In the genomic region with DNA sequence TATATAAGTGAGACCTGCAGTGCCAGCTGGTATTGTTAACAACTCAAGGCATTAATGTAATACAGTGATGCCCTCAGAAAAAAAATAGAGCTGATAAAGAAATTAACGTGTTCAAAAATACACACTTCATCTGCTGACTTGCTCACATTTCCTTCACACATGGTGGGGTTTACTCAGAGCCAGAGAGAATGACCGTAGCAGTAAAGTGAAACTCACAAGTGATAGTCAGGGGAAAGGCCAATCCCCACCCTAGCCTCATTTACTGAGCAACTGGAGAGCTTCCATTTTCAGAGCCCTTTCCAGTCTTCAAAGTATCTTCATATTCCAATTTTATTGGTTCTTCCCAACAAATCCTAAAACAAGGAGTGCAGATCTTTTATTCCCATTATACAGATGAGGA, we compare ENCODE assay signal across 25 cellular contexts.
DNase-seq lines count a peak whose midpoint lies in the region; ATAC-seq and TF ChIP-seq lines count a peak whose summit lies in the region.
"Had no signal": no experiment of that assay in that cellular context is flagged by ENCODE, and none has a peak within 500 bp of the region (broad histone marks: within the 10 kb centered on the region; RNA-seq: fewer than 3 reads in every experiment).

No MANE protein-coding gene starts in this region.

- H3K27me3 Mint-ChIP-seq in stimulated activated memory B cell treated with anti-CD40 and anti-IgM and Interleukin-4, amounts not matched to agents 10 μg/mL and 1 μg/mL and 100 μg/mL, for 72 hours = peaks cover 9% of the 10 kb centered on the region
- H3K27me3 Mint-ChIP-seq: activated CD4-positive, alpha-beta memory T cell treated with anti-CD3 and anti-CD28 coated beads for 36 hours; activated naive CD4-positive, alpha-beta T cell treated with anti-CD3 and anti-CD28 coated beads, Interleukin-2, amount 10 ng/mL, durations not matched to agents 7 days and 5 days; CD4-positive, alpha-beta memory T cell had no signal

- CTCF ChIA-PET in A673 (lab: Charles Lee) = no interaction called here

- intact Hi-C loops in A673 (cut with micrococcal nuclease; ENCODE audit: unreplicated experiment) = no loop called here
- intact Hi-C loops in dorsolateral prefrontal cortex (cut with DNase I) = no loop called here

- no TSS peak for BruUV-seq in A673 (replicated peaks; lab: Mats Ljungman, UMichigan)

- H3K27ac ChIP-seq in A673 (ENCODE audit: low read depth, low read length, poor library complexity, severe bottlenecking) (no peak overlapping the region), dorsolateral prefrontal cortex (no peak overlapping the region)
- H3K27ac ChIP-seq: A549 had no signal

- H3K4me1 ChIP-seq in A673 (ENCODE audit: insufficient read depth, low read length, poor library complexity, severe bottlenecking) = no peaks in the 10 kb centered on the region
- H3K4me1 ChIP-seq: A549, HAP-1 had no signal

- no peak overlapping the region for H3K4me3 Mint-ChIP-seq in stimulated activated memory B cell treated with anti-CD40 and anti-IgM and Interleukin-4, amounts not matched to agents 10 μg/mL and 1 μg/mL and 100 μg/mL, for 72 hours
- H3K4me3 Mint-ChIP-seq: activated CD4-positive, alpha-beta memory T cell treated with anti-CD3 and anti-CD28 coated beads for 36 hours; activated naive CD4-positive, alpha-beta T cell treated with anti-CD3 and anti-CD28 coated beads, Interleukin-2, amount 10 ng/mL, durations not matched to agents 7 days and 5 days; CD4-positive, alpha-beta memory T cell; mesothelial cell of epicardium; naive thymus-derived CD8-positive, alpha-beta T cell had no signal

- DNase-seq in GM12865 (ENCODE audit: low read depth) = peak; percentile 40
- DNase-seq in H4 (ENCODE audit: low spot score) = no peak
- DNase-seq in A673 (ENCODE audit: low spot score) = no peak
- DNase-seq in dorsolateral prefrontal cortex = no peak
- DNase-seq: activated CD4-positive, alpha-beta memory T cell treated with anti-CD3 and anti-CD28 coated beads for 36 hours; activated CD8-positive, alpha-beta memory T cell treated with anti-CD3 and anti-CD28 coated beads, Interleukin-2, amount 50 U/mL, for 4 hours; activated naive CD4-positive, alpha-beta T cell treated with anti-CD3 and anti-CD28 coated beads, Interleukin-2, amount 10 ng/mL, durations not matched to agents 7 days and 5 days; amniotic stem cell; CD4-positive, alpha-beta memory T cell; EL; KG1; naive thymus-derived CD8-positive, alpha-beta T cell; NCI-H1417; NCI-H2081; NCI-H446; NCI-H774; occipital lobe; trophoblast cell had no signal

- no peak overlapping the region for H3K27ac Mint-ChIP-seq in stimulated activated memory B cell treated with anti-CD40 and anti-IgM and Interleukin-4, amounts not matched to agents 10 μg/mL and 1 μg/mL and 100 μg/mL, for 72 hours
- H3K27ac Mint-ChIP-seq: activated CD4-positive, alpha-beta memory T cell treated with anti-CD3 and anti-CD28 coated beads for 36 hours; activated naive CD4-positive, alpha-beta T cell treated with anti-CD3 and anti-CD28 coated beads, Interleukin-2, amount 10 ng/mL, durations not matched to agents 7 days and 5 days; CD4-positive, alpha-beta memory T cell; mesothelial cell of epicardium; naive thymus-derived CD8-positive, alpha-beta T cell had no signal

- no peaks in the 10 kb centered on the region for H3K4me1 Mint-ChIP-seq in stimulated activated memory B cell treated with anti-CD40 and anti-IgM and Interleukin-4, amounts not matched to agents 10 μg/mL and 1 μg/mL and 100 μg/mL, for 72 hours
- H3K4me1 Mint-ChIP-seq: activated naive CD4-positive, alpha-beta T cell treated with anti-CD3 and anti-CD28 coated beads, Interleukin-2, amount 10 ng/mL, durations not matched to agents 7 days and 5 days had no signal

- ATAC-seq in GM18870 (IDR thresholded peaks at IDR 0.05; ENCODE audit: unreplicated experiment) (peak; percentile 73), HG02623 (IDR thresholded peaks at IDR 0.05; ENCODE audit: unreplicated experiment) (peak; percentile 70), HG03565 (IDR thresholded peaks at IDR 0.05; ENCODE audit: unreplicated experiment) (peak; percentile 63)
- ATAC-seq in stimulated activated memory B cell treated with anti-CD40 and anti-IgM and Interleukin-4, amounts not matched to agents 10 μg/mL and 1 μg/mL and 100 μg/mL, for 72 hours = no peak
- ATAC-seq: A549; naive thymus-derived CD8-positive, alpha-beta T cell had no signal

- POLR2A ChIA-PET in A673 (lab: Charles Lee; ENCODE audit: low non-redundant PET) = no interaction called here

- H3K4me3 ChIP-seq in GM12865 (ENCODE audit: low read depth, low read length) (no peak overlapping the region), A673 (ENCODE audit: low read depth, low read length, poor library complexity, severe bottlenecking) (no peak overlapping the region), dorsolateral prefrontal cortex (no peak overlapping the region)
- H3K4me3 ChIP-seq: A549, HAP-1 had no signal

- TF ChIP-seq CTCF in GM12865 (IDR thresholded peaks at IDR 0.05; ENCODE audit: insufficient read depth, low read depth, low read length, missing control alignments) = no peak
- no peak for TF ChIP-seq CTCF in A673 (conservative IDR thresholded peaks at IDR 0.05; ENCODE audit: low read depth, low read length)
- TF ChIP-seq CTCF in dorsolateral prefrontal cortex (IDR thresholded peaks at IDR 0.05 in 54 of 56, conservative IDR thresholded peaks at IDR 0.05 in 2 of 56; ENCODE audit: low read depth in 1 of 56, partially characterized antibody in 56 of 56) = no peak

- H3K9me3 ChIP-seq in A673 (ENCODE audit: low read depth, low read length, poor library complexity, severe bottlenecking) = no peaks in the 10 kb centered on the region
- H3K9me3 ChIP-seq: A549, HAP-1 had no signal

- H3K9me3 Mint-ChIP-seq in stimulated activated memory B cell treated with anti-CD40 and anti-IgM and Interleukin-4, amounts not matched to agents 10 μg/mL and 1 μg/mL and 100 μg/mL, for 72 hours = no peaks in the 10 kb centered on the region
- H3K9me3 Mint-ChIP-seq: activated CD4-positive, alpha-beta memory T cell treated with anti-CD3 and anti-CD28 coated beads for 36 hours; activated naive CD4-positive, alpha-beta T cell treated with anti-CD3 and anti-CD28 coated beads, Interleukin-2, amount 10 ng/mL, durations not matched to agents 7 days and 5 days; CD4-positive, alpha-beta memory T cell; mesothelial cell of epicardium; naive thymus-derived CD8-positive, alpha-beta T cell had no signal

- H3K36me3 Mint-ChIP-seq in stimulated activated memory B cell treated with anti-CD40 and anti-IgM and Interleukin-4, amounts not matched to agents 10 μg/mL and 1 μg/mL and 100 μg/mL, for 72 hours = no peaks in the 10 kb centered on the region
- H3K36me3 Mint-ChIP-seq: activated CD4-positive, alpha-beta memory T cell treated with anti-CD3 and anti-CD28 coated beads for 36 hours; activated naive CD4-positive, alpha-beta T cell treated with anti-CD3 and anti-CD28 coated beads, Interleukin-2, amount 10 ng/mL, durations not matched to agents 7 days and 5 days; CD4-positive, alpha-beta memory T cell; mesothelial cell of epicardium; naive thymus-derived CD8-positive, alpha-beta T cell had no signal

- no peaks in the 10 kb centered on the region for H3K27me3 ChIP-seq in A673 (replicated peaks; ENCODE audit: insufficient read depth, low read depth, low read length, poor library complexity)
- no peaks in the 10 kb centered on the region for H3K27me3 ChIP-seq in dorsolateral prefrontal cortex

- no peaks in the 10 kb centered on the region for H3K36me3 ChIP-seq in A673 (ENCODE audit: insufficient read depth, low read length, poor library complexity, severe bottlenecking)
- H3K36me3 ChIP-seq: HAP-1 had no signal
